ENCODE assay signal across 8 cellular contexts in genomic region chr22:17083811-17084540, GRCh38. TPM values are rescaled to one million over a fixed set of nuclear protein-coding genes. Genes with fewer than 3 reads are reported as not detected.
DNase-seq lines count a peak whose midpoint lies in the region; ATAC-seq and TF ChIP-seq lines count a peak whose summit lies in the region.

No MANE protein-coding gene starts in this region.

- no peaks in the 10 kb centered on the region for H3K36me3 ChIP-seq in BJ (ENCODE audit: control insufficient read depth, insufficient read depth, low read length)

- no peaks in the 10 kb centered on the region for H3K9me3 Mint-ChIP-seq in natural killer cell

- DNase-seq in BJ (ENCODE audit: low read depth), result no peak
- no peak for DNase-seq in LNCaP clone FGC (ENCODE audit: low read depth)
- no peak for DNase-seq in natural killer cell
- no peak for DNase-seq in OCI-M2 (lab: John Stamatoyannopoulos, UW; ENCODE audit: unreplicated experiment)
- DNase-seq in NCI-H1092 treated with DMSO at 0.1 percent for 48 hours (lab: John Stamatoyannopoulos, UW), result no peak

- H3K27me3 Mint-ChIP-seq in natural killer cell (ENCODE audit: low read depth in 2 of 2), result peaks cover 0 to 8% of the 10 kb centered on the region in 2 donors

- POLR2A ChIA-PET in BJ (lab: Charles Lee), result no interaction called here

- H3K4me3 ChIP-seq in BJ (ENCODE audit: low read depth, low read length) (peak overlapping the region; percentile 77), LNCaP clone FGC (ENCODE audit: low read depth, low read length) (peak overlapping the region; percentile 78)

- no peak for TF ChIP-seq CTCF in BJ (IDR thresholded peaks at IDR 0.05; ENCODE audit: insufficient read depth, low read depth, low read length)
- TF ChIP-seq CTCF in LNCaP clone FGC (IDR thresholded peaks at IDR 0.05; ENCODE audit: control insufficient read depth, extremely low read depth, insufficient read depth), result no peak
- TF ChIP-seq CTCF in natural killer cell (IDR thresholded peaks at IDR 0.05), result no peak

- intact Hi-C loops in natural killer cell (cut with micrococcal nuclease), result loop anchor here (1.0 to 10.0 kb wide), 2 partner anchors 75 to 691 kb away; partner anchors contain the start of genes BID and HDHD5

- ATAC-seq in natural killer cell (no peak), GM21423 (IDR thresholded peaks at IDR 0.05; ENCODE audit: unreplicated experiment) (no peak), HG02884 (IDR thresholded peaks at IDR 0.05; ENCODE audit: unreplicated experiment) (no peak)

- no peaks in the 10 kb centered on the region for H3K36me3 Mint-ChIP-seq in natural killer cell

- H3K4me3 Mint-ChIP-seq in natural killer cell, result peak overlapping the region; percentile 96

- CTCF ChIA-PET in BJ (lab: Yijun Ruan, JAX), result interaction anchor here (2.1 kb wide), 1 partner anchor 88 kb away, joined by 12 read pairs; no protein-coding TSS in a partner anchor

- peak overlapping the region; percentile 72 for H3K27ac ChIP-seq in cingulate gyrus (ENCODE audit: low read depth, low read length)

- H3K4me1 Mint-ChIP-seq in natural killer cell, result peaks cover 29 to 43% of the 10 kb centered on the region in 2 donors

- H3K27me3 ChIP-seq in BJ (ENCODE audit: control insufficient read depth, insufficient read depth, low read length), result no peaks in the 10 kb centered on the region

- peak overlapping the region; percentile 83 to 91 for H3K27ac Mint-ChIP-seq in natural killer cell

RNA-seq across cellular contexts. Expression of gene IL17RA, which starts 0.8 kb away (rescaled TPM):
- polyA plus RNA-seq in BJ (2011; rRNA removed), result 20.7 and 27.0 TPM in 2 replicates
- 8.8 and 13.0 TPM in 2 replicates for polyA minus RNA-seq in BJ (2011; rRNA and poly(A)+ RNA removed)
- total RNA-seq in natural killer cell, result 10 to 100 TPM; 22.1 to 42.6 (median 28.7) TPM

RNA-seq across cellular contexts. Expression of gene TMEM121B, which starts 37.2 kb away (rescaled TPM):
- 0.04 and 0.05 TPM in 2 replicates for polyA plus RNA-seq in BJ (2011; rRNA removed)
- 0.10 and 0.19 TPM in 2 replicates for polyA minus RNA-seq in BJ (2011; rRNA and poly(A)+ RNA removed)
- under 1 TPM in 2 of 3 donors, not detected in 1; 0.18 to 0.35 TPM for total RNA-seq in natural killer cell
